Comparison of ENCODE assay signal across 1 cellular context in genomic region chr7:151821226-151821625, GRCh38.
TF ChIP-seq lines count a peak whose summit lies in the region.

No MANE protein-coding gene starts in this region.

TF ChIP-seq in SK-N-SH, 30 proteins besides CTCF, POLR2A, EP300 and RAD21 (continued from another document):
- TF ChIP-seq REST (IDR thresholded peaks at IDR 0.05; ENCODE audit: low read depth, low read length), result no peak
- no peak for TF ChIP-seq ELF1 (IDR thresholded peaks at IDR 0.05)
- TF ChIP-seq FOXJ3 (CRISPR knock-in tag; IDR thresholded peaks at IDR 0.05), result no peak
- no peak for TF ChIP-seq SIN3A (IDR thresholded peaks at IDR 0.05; ENCODE audit: borderline replicate concordance, low read depth, low read length)
- TF ChIP-seq CHD2 (IDR thresholded peaks at IDR 0.05; ENCODE audit: low read length, partially characterized antibody), result no peak
- no peak for TF ChIP-seq EZH2phosphoT487 (IDR thresholded peaks at IDR 0.05; ENCODE audit: borderline replicate concordance, low read depth)
- no peak for TF ChIP-seq MEF2A (IDR thresholded peaks at IDR 0.05; ENCODE audit: borderline replicate concordance, low read depth)
- TF ChIP-seq FOSL2 (IDR thresholded peaks at IDR 0.05; ENCODE audit: borderline replicate concordance, low read depth), result no peak
